In the genomic region with DNA sequence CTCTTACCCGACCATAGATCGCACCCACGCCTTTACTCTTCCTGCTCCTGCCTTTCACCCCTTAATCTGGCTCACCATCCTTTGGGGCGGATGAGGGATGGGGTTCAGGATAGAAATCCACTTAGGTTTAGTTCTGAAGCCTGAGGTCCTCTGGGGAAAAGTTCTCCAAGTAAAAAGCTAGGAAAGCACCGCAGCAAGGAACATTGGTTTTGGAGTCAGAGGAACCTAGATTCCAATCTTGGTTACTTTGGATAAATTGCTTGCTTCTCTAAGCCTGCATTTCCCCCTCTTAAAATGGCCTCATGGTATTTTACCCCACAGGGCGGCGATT, we compare ENCODE assay signal across 9 cellular contexts. TPM values are rescaled to one million over a fixed set of nuclear protein-coding genes. Genes with fewer than 3 reads are reported as not detected.
A peak's percentile ranks its signal among the peaks of the same experiment; 100 is the strongest.
DNase-seq lines count a peak whose midpoint lies in the region; ATAC-seq and TF ChIP-seq lines count a peak whose summit lies in the region.
"Had no signal": no experiment of that assay in that cellular context is flagged by ENCODE, and none has a peak within 500 bp of the region (broad histone marks: within the 10 kb centered on the region; RNA-seq: fewer than 3 reads in every experiment).

No MANE protein-coding gene starts in this region.

- H3K9me3 Mint-ChIP-seq in activated naive CD4-positive, alpha-beta T cell treated with anti-CD3 and anti-CD28 coated beads for 36 hours = no peaks in the 10 kb centered on the region
- H3K9me3 Mint-ChIP-seq in activated naive CD8-positive, alpha-beta T cell treated with anti-CD3 and anti-CD28 coated beads, Interleukin-2, amount 50 U/mL, for 24 hours = no peaks in the 10 kb centered on the region
- no peaks in the 10 kb centered on the region for H3K9me3 Mint-ChIP-seq in memory B cell

- peak overlapping the region; percentile 83 for H3K4me3 Mint-ChIP-seq in activated naive CD4-positive, alpha-beta T cell treated with anti-CD3 and anti-CD28 coated beads for 36 hours
- H3K4me3 Mint-ChIP-seq in activated naive CD8-positive, alpha-beta T cell treated with anti-CD3 and anti-CD28 coated beads, Interleukin-2, amount 50 U/mL, for 24 hours = peak overlapping the region; percentile 79
- peak overlapping the region; percentile 89 for H3K4me3 Mint-ChIP-seq in memory B cell

- ATAC-seq in activated naive CD8-positive, alpha-beta T cell treated with anti-CD3 and anti-CD28 coated beads, Interleukin-2, amount 50 U/mL, for 24 hours = no peak
- no peak for ATAC-seq in memory B cell (ENCODE audit: low read depth)

- peak overlapping the region; percentile 84 to 90 for H3K27ac ChIP-seq in tibial artery
- H3K27ac ChIP-seq: neutrophil had no signal

- no peaks in the 10 kb centered on the region for H3K27me3 ChIP-seq in tibial artery

- H3K27ac Mint-ChIP-seq in activated naive CD4-positive, alpha-beta T cell treated with anti-CD3 and anti-CD28 coated beads for 36 hours = no peak overlapping the region
- H3K27ac Mint-ChIP-seq in activated naive CD8-positive, alpha-beta T cell treated with anti-CD3 and anti-CD28 coated beads, Interleukin-2, amount 50 U/mL, for 24 hours = peak overlapping the region; percentile 39
- peak overlapping the region; percentile 82 for H3K27ac Mint-ChIP-seq in memory B cell

- no peaks in the 10 kb centered on the region for H3K9me3 ChIP-seq in tibial artery
- H3K9me3 ChIP-seq: neutrophil had no signal

- TF ChIP-seq CTCF in tibial artery (IDR thresholded peaks at IDR 0.05) = no peak

- CTCF ChIA-PET in activated naive CD4-positive, alpha-beta T cell treated with anti-CD3 and anti-CD28 coated beads for 36 hours (lab: Charles Lee) = interaction anchor here (2.2 kb wide), 1 partner anchor 11 kb away, joined by 9 read pairs; no protein-coding TSS in a partner anchor

- no peaks in the 10 kb centered on the region for H3K36me3 ChIP-seq in tibial artery
- H3K36me3 ChIP-seq: neutrophil had no signal

- DNase-seq in activated naive CD4-positive, alpha-beta T cell treated with anti-CD3 and anti-CD28 coated beads for 36 hours = no peak
- DNase-seq in activated naive CD4-positive, alpha-beta T cell (lab: John Stamatoyannopoulos, UW) = no peak
- no peak for DNase-seq in activated naive CD8-positive, alpha-beta T cell treated with anti-CD3 and anti-CD28 coated beads, Interleukin-2, amount 50 U/mL, for 24 hours
- DNase-seq in memory B cell (ENCODE audit: low spot score in 2 of 2) = no peak
- no peak for DNase-seq in tibial artery
- no peak for DNase-seq in SK-N-DZ (ENCODE audit: low spot score)
- no peak for DNase-seq in activated CD4-positive, CD25-positive, alpha-beta regulatory T cell treated with anti-CD3 and anti-CD28 coated beads, Interleukin-2, amount 50 U/mL, for 72 hours
- DNase-seq in NCI-H2196 treated with DMSO at 0.1 percent for 48 hours (lab: John Stamatoyannopoulos, UW; ENCODE audit: unreplicated experiment) = no peak

- peaks cover 12% of the 10 kb centered on the region for H3K4me1 Mint-ChIP-seq in activated naive CD4-positive, alpha-beta T cell treated with anti-CD3 and anti-CD28 coated beads for 36 hours (ENCODE audit: low read depth)
- peaks cover 13% of the 10 kb centered on the region for H3K4me1 Mint-ChIP-seq in activated naive CD8-positive, alpha-beta T cell treated with anti-CD3 and anti-CD28 coated beads, Interleukin-2, amount 50 U/mL, for 24 hours
- peaks cover 24% of the 10 kb centered on the region for H3K4me1 Mint-ChIP-seq in memory B cell

- peaks cover 15% of the 10 kb centered on the region for H3K27me3 Mint-ChIP-seq in activated naive CD4-positive, alpha-beta T cell treated with anti-CD3 and anti-CD28 coated beads for 36 hours (ENCODE audit: low read depth)
- peaks cover 29% of the 10 kb centered on the region for H3K27me3 Mint-ChIP-seq in activated naive CD8-positive, alpha-beta T cell treated with anti-CD3 and anti-CD28 coated beads, Interleukin-2, amount 50 U/mL, for 24 hours
- peaks cover 9% of the 10 kb centered on the region for H3K27me3 Mint-ChIP-seq in memory B cell

- H3K4me1 ChIP-seq in tibial artery = peaks cover 0 to 30% (median 11%) of the 10 kb centered on the region in 4 donors

- no peaks in the 10 kb centered on the region for H3K36me3 Mint-ChIP-seq in activated naive CD4-positive, alpha-beta T cell treated with anti-CD3 and anti-CD28 coated beads for 36 hours (ENCODE audit: low read depth)
- no peaks in the 10 kb centered on the region for H3K36me3 Mint-ChIP-seq in activated naive CD8-positive, alpha-beta T cell treated with anti-CD3 and anti-CD28 coated beads, Interleukin-2, amount 50 U/mL, for 24 hours (ENCODE audit: low read depth)
- no peaks in the 10 kb centered on the region for H3K36me3 Mint-ChIP-seq in memory B cell

- intact Hi-C loops in activated naive CD4-positive, alpha-beta T cell treated with anti-CD3 and anti-CD28 coated beads for 36 hours (cut with micrococcal nuclease) = no loop called here
- intact Hi-C loops in tibial artery (cut with DNase I; ENCODE audit: low total_unique reads) = no loop called here

- H3K4me3 ChIP-seq in tibial artery = peak overlapping the region; percentile 81 to 88

RNA-seq across cellular contexts. Expression of gene ASAP3, which starts 1.0 kb away (rescaled TPM):
- total RNA-seq in activated naive CD4-positive, alpha-beta T cell treated with anti-CD3 and anti-CD28 coated beads for 36 hours = 1 to 10 TPM in 1 of 2 experiments, under 1 TPM in 1; 0.76 to 1.3 TPM
- 23.6 and 31.0 TPM in 2 replicates for polyA plus RNA-seq in SK-N-DZ (2014; cell fraction: cytosol; rRNA removed)
- 63.4 and 72.7 TPM in 2 replicates for polyA plus RNA-seq in SK-N-DZ (2014; cell fraction: nucleus; rRNA removed)

RNA-seq across cellular contexts. Expression of gene E2F2, which starts 46.1 kb away (rescaled TPM):
- 10 to 100 TPM; 31.3 to 33.8 TPM for total RNA-seq in activated naive CD4-positive, alpha-beta T cell treated with anti-CD3 and anti-CD28 coated beads for 36 hours
- 26.6 and 31.0 TPM in 2 replicates for polyA plus RNA-seq in SK-N-DZ (2014; cell fraction: cytosol; rRNA removed)
- polyA plus RNA-seq in SK-N-DZ (2014; cell fraction: nucleus; rRNA removed) = 19.0 and 22.7 TPM in 2 replicates
